Comparison of ENCODE assay signal across 8 cellular contexts in genomic region chr10:87860156-87860795, GRCh38. TPM values are rescaled to one million over a fixed set of nuclear protein-coding genes. Genes with fewer than 3 reads are reported as not detected.
DNase-seq lines count a peak whose midpoint lies in the region; ATAC-seq and TF ChIP-seq lines count a peak whose summit lies in the region.

No MANE protein-coding gene starts in this region.

- peak; percentile 10 for DNase-seq in activated CD4-positive, alpha-beta T cell treated with anti-CD3 and anti-CD28 coated beads for 1 hour
- no peak for DNase-seq in activated CD4-positive, alpha-beta T cell treated with anti-CD3 and anti-CD28 coated beads, Interleukin-2, amount 50 U/mL, for 4 hours
- DNase-seq in KBM-7: peak; percentile 85
- peak; percentile 85 for DNase-seq in RKO (ENCODE audit: low spot score)
- peak; percentile 68 to 76 for DNase-seq in cardiac fibroblast (ENCODE audit: low read depth in 2 of 2)
- peak; percentile 43 for DNase-seq in mucosa of gallbladder (ENCODE audit: low spot score)

- in situ Hi-C loops in KBM-7 (cut with MboI; ENCODE audit: low pct_unique_long_range_greater_than_20kb, low sequenced_read_pairs): loop anchor here (25.0 kb wide), 2 partner anchors 552 to 677 kb away; no protein-coding TSS in a partner anchor

- H3K4me3 ChIP-seq in cardiac fibroblast (replicated peaks in 1 of 2; ENCODE audit: low read depth in 2 of 2, low read length in 2 of 2): no peak overlapping the region

- ATAC-seq in GM21825 (IDR thresholded peaks at IDR 0.05; ENCODE audit: unreplicated experiment) (no peak), HG02973 (IDR thresholded peaks at IDR 0.05; ENCODE audit: unreplicated experiment) (no peak)

- peak; percentile 41 for TF ChIP-seq CTCF in cardiac fibroblast (IDR thresholded peaks at IDR 0.05; ENCODE audit: low read depth, low read length)

RNA-seq across cellular contexts. Expression of gene KLLN, which starts 3.1 kb away (rescaled TPM):
- 0.69 TPM for total RNA-seq in mucosa of gallbladder

RNA-seq across cellular contexts. Expression of gene PTEN, which starts 3.1 kb away (rescaled TPM):
- 89.9 TPM for total RNA-seq in mucosa of gallbladder

RNA-seq across cellular contexts. Expression of gene ATAD1, which starts 42.2 kb away (rescaled TPM):
- 39.2 TPM for total RNA-seq in mucosa of gallbladder

Comparison
In these comparisons a context has a peak if more than half of its experiments do, and no peak if none do; other contexts are left out.
1. DNase-seq: peak in activated CD4-positive, alpha-beta T cell treated with anti-CD3 and anti-CD28 coated beads for 1 hour (single experiment), KBM-7 (single experiment), RKO (single experiment), cardiac fibroblast (2 of 2) and mucosa of gallbladder (single experiment); none in activated CD4-positive, alpha-beta T cell treated with anti-CD3 and anti-CD28 coated beads, Interleukin-2, amount 50 U/mL, for 4 hours (0 of 2).